Comparison of ENCODE assay signal across 28 cellular contexts in genomic region chr17:48251950-48252349, GRCh38.
"Had no signal": no experiment of that assay in that cellular context is flagged by ENCODE, and none has a peak within 500 bp of the region (broad histone marks: within the 10 kb centered on the region; RNA-seq: fewer than 3 reads in every experiment).

No MANE protein-coding gene starts in this region.

- H3K27ac ChIP-seq: hepatocyte, left ventricle myocardium inferior, pancreas, prostate gland, skin epidermis, suprapubic skin, thoracic aorta, tibial artery, upper lobe of right lung had no signal

- FAIRE-seq: pancreas, urothelium cell line had no signal

- H3K4me3 Mint-ChIP-seq: memory B cell; naive thymus-derived CD4-positive, alpha-beta T cell; natural killer cell treated with Interleukin-12 subunit alpha and Interleukin-12 subunit beta and Interleukin-15 and Interleukin-18, amount 100 ng/mL, for 72 hours; neural crest cell; stimulated activated effector memory CD8-positive, alpha-beta T cell treated with anti-CD3 and anti-CD28 coated beads, Interleukin-12 subunit alpha, Interleukin-12 subunit beta, amount 100 ng/mL, for 72 hours; stimulated activated naive CD8-positive, alpha-beta T cell treated with anti-CD3 and anti-CD28 coated beads, Interleukin-15, Interleukin-2, amounts not matched to agents 100 ng/mL and 50 ng/mL, for 24 hours had no signal

- H3K36me3 Mint-ChIP-seq: memory B cell; natural killer cell treated with Interleukin-12 subunit alpha and Interleukin-12 subunit beta and Interleukin-15 and Interleukin-18, amount 100 ng/mL, for 72 hours had no signal

- ATAC-seq: naive thymus-derived CD4-positive, alpha-beta T cell; natural killer cell treated with Interleukin-12 subunit alpha and Interleukin-12 subunit beta and Interleukin-15 and Interleukin-18, amount 100 ng/mL, for 72 hours; pancreas; right cardiac atrium; sciatic nerve; stimulated activated effector memory CD8-positive, alpha-beta T cell treated with anti-CD3 and anti-CD28 coated beads, Interleukin-12 subunit alpha, Interleukin-12 subunit beta, amount 100 ng/mL, for 72 hours; upper lobe of right lung had no signal

- H3K79me2 ChIP-seq: hepatocyte had no signal

- H3K27ac Mint-ChIP-seq: memory B cell; naive thymus-derived CD4-positive, alpha-beta T cell; stimulated activated naive CD8-positive, alpha-beta T cell treated with anti-CD3 and anti-CD28 coated beads, Interleukin-15, Interleukin-2, amounts not matched to agents 100 ng/mL and 50 ng/mL, for 24 hours had no signal

- H3K27me3 ChIP-seq: hepatocyte, pancreas had no signal

- DNase-seq: islet precursor cell; left ventricle myocardium inferior; midbrain; mucosa of descending colon; naive thymus-derived CD4-positive, alpha-beta T cell; nucleus accumbens; pancreas; posterior cingulate gyrus; retina; right cardiac atrium; stimulated activated CD4-positive, alpha-beta T cell treated with anti-CD3 and anti-CD28 coated beads, Interleukin-4, amount 100 ng/mL, for 24 hours; stimulated activated naive CD4-positive, alpha-beta T cell; tibial artery; trophoblast cell; upper lobe of right lung had no signal

- H3K27me3 Mint-ChIP-seq: naive thymus-derived CD4-positive, alpha-beta T cell; natural killer cell treated with Interleukin-12 subunit alpha and Interleukin-12 subunit beta and Interleukin-15 and Interleukin-18, amount 100 ng/mL, for 72 hours; stimulated activated naive CD8-positive, alpha-beta T cell treated with anti-CD3 and anti-CD28 coated beads, Interleukin-15, Interleukin-2, amounts not matched to agents 100 ng/mL and 50 ng/mL, for 24 hours had no signal

- H3K4me1 ChIP-seq: left ventricle myocardium inferior, pancreas, prostate gland, suprapubic skin, tibial artery, upper lobe of right lung had no signal

- H3K9me3 Mint-ChIP-seq: memory B cell; naive thymus-derived CD4-positive, alpha-beta T cell; natural killer cell treated with Interleukin-12 subunit alpha and Interleukin-12 subunit beta and Interleukin-15 and Interleukin-18, amount 100 ng/mL, for 72 hours; neural crest cell; stimulated activated effector memory CD8-positive, alpha-beta T cell treated with anti-CD3 and anti-CD28 coated beads, Interleukin-12 subunit alpha, Interleukin-12 subunit beta, amount 100 ng/mL, for 72 hours; stimulated activated naive CD8-positive, alpha-beta T cell treated with anti-CD3 and anti-CD28 coated beads, Interleukin-15, Interleukin-2, amounts not matched to agents 100 ng/mL and 50 ng/mL, for 24 hours had no signal

- H3K36me3 ChIP-seq: left ventricle myocardium inferior, pancreas, prostate gland, suprapubic skin, thoracic aorta, tibial artery, upper lobe of right lung had no signal

- H2AFZ ChIP-seq: hepatocyte had no signal

- H3K4me1 Mint-ChIP-seq: memory B cell, neural crest cell had no signal

- H3K4me3 ChIP-seq: hepatocyte, left ventricle myocardium inferior, lung, mucosa of descending colon, pancreas, prostate gland, skin epidermis, suprapubic skin, thoracic aorta, tibial artery, upper lobe of right lung had no signal

- H3K9me3 ChIP-seq: left ventricle myocardium inferior, mucosa of descending colon, pancreas, prostate gland, suprapubic skin, thoracic aorta, tibial artery, upper lobe of right lung had no signal
